27 cellular contexts compared by ENCODE assay signal in genomic region chr7:79681454-79681853, GRCh38.
"Had no signal": no experiment of that assay in that cellular context is flagged by ENCODE, and none has a peak within 500 bp of the region (broad histone marks: within the 10 kb centered on the region; RNA-seq: fewer than 3 reads in every experiment).

No MANE protein-coding gene starts in this region.

- H3K4me1 ChIP-seq: ascending aorta, breast epithelium, esophagus muscularis mucosa, heart left ventricle had no signal

- H3K4me1 Mint-ChIP-seq: activated CD4-positive, alpha-beta memory T cell treated with anti-CD3 and anti-CD28 coated beads, Interleukin-2, amount 10 ng/mL, durations not matched to agents 7 days and 5 days; activated CD4-positive, alpha-beta T cell treated with anti-CD3 and anti-CD28 coated beads for 36 hours; activated CD4-positive, alpha-beta T cell treated with anti-CD3 and anti-CD28 coated beads, Interleukin-2, amount 10 ng/mL, durations not matched to agents 24 days and 14 days; activated naive CD4-positive, alpha-beta T cell treated with anti-CD3 and anti-CD28 coated beads, Interleukin-2, amount 10 ng/mL, durations not matched to agents 7 days and 5 days; activated naive CD8-positive, alpha-beta T cell treated with anti-CD3 and anti-CD28 coated beads, Interleukin-2, amount 10 ng/mL, durations not matched to agents 7 days and 5 days; brain; central memory CD8-positive, alpha-beta T cell had no signal

- H3K27me3 ChIP-seq: ascending aorta, breast epithelium, esophagus muscularis mucosa, heart left ventricle had no signal

- H3K36me3 ChIP-seq: ascending aorta, breast epithelium, esophagus muscularis mucosa, heart left ventricle had no signal

- DNase-seq: activated CD4-positive, alpha-beta memory T cell treated with anti-CD3 and anti-CD28 coated beads, Interleukin-2, amount 10 ng/mL, durations not matched to agents 7 days and 5 days; activated CD4-positive, alpha-beta T cell treated with anti-CD3 and anti-CD28 coated beads for 36 hours; activated CD4-positive, alpha-beta T cell treated with anti-CD3 and anti-CD28 coated beads, Interleukin-2, amount 10 ng/mL, durations not matched to agents 24 days and 14 days; activated CD4-positive, alpha-beta T cell treated with anti-CD3 and anti-CD28 coated beads, Interleukin-2, amount 50 U/mL, for 4 hours; activated CD4-positive, CD25-positive, alpha-beta regulatory T cell; activated CD4-positive, CD25-positive, alpha-beta regulatory T cell treated with anti-CD3 and anti-CD28 coated beads, Interleukin-2, amount 50 U/mL, for 72 hours; activated CD8-positive, alpha-beta memory T cell treated with anti-CD3 and anti-CD28 coated beads, Interleukin-2, amount 50 U/mL, for 48 hours; activated gamma-delta T cell; activated naive CD4-positive, alpha-beta T cell; activated naive CD4-positive, alpha-beta T cell treated with anti-CD3 and anti-CD28 coated beads, Interleukin-2, amount 10 ng/mL, durations not matched to agents 7 days and 5 days; activated naive CD8-positive, alpha-beta T cell treated with anti-CD3 and anti-CD28 coated beads, Interleukin-2, amount 10 ng/mL, durations not matched to agents 7 days and 5 days; activated T-cell treated with anti-CD3 and anti-CD28 coated beads for 4 hours; activated T-cell treated with anti-CD3 and anti-CD28 coated beads, Interleukin-2, amount 50 U/mL, for 24 hours; activated T-cell treated with anti-CD3 and anti-CD28 coated beads, Interleukin-2, amount 50 U/mL, for 72 hours; cortex of kidney; dermis blood vessel endothelial cell; effector CD4-positive, alpha-beta T cell; effector memory CD8-positive, alpha-beta T cell; erythroblast; heart left ventricle; T-helper 2 cell had no signal

- H3K27me3 Mint-ChIP-seq: activated CD4-positive, alpha-beta memory T cell treated with anti-CD3 and anti-CD28 coated beads, Interleukin-2, amount 10 ng/mL, durations not matched to agents 7 days and 5 days; activated CD4-positive, alpha-beta T cell treated with anti-CD3 and anti-CD28 coated beads for 36 hours; activated CD4-positive, alpha-beta T cell treated with anti-CD3 and anti-CD28 coated beads, Interleukin-2, amount 10 ng/mL, durations not matched to agents 24 days and 14 days; activated naive CD4-positive, alpha-beta T cell treated with anti-CD3 and anti-CD28 coated beads, Interleukin-2, amount 10 ng/mL, durations not matched to agents 7 days and 5 days; activated naive CD8-positive, alpha-beta T cell treated with anti-CD3 and anti-CD28 coated beads, Interleukin-2, amount 10 ng/mL, durations not matched to agents 7 days and 5 days; activated T-cell treated with anti-CD3 and anti-CD28 coated beads, Interleukin-2, amount 50 U/mL, for 24 hours; central memory CD8-positive, alpha-beta T cell; effector memory CD8-positive, alpha-beta T cell had no signal

- ATAC-seq: activated CD4-positive, alpha-beta T cell treated with anti-CD3 and anti-CD28 coated beads for 36 hours; activated naive CD4-positive, alpha-beta T cell treated with anti-CD3 and anti-CD28 coated beads, Interleukin-2, amount 50 U/mL, for 72 hours; activated T-cell treated with anti-CD3 and anti-CD28 coated beads, Interleukin-2, amount 50 U/mL, for 72 hours; effector memory CD8-positive, alpha-beta T cell; heart left ventricle had no signal

- H3K4me3 Mint-ChIP-seq: activated CD4-positive, alpha-beta memory T cell treated with anti-CD3 and anti-CD28 coated beads, Interleukin-2, amount 10 ng/mL, durations not matched to agents 7 days and 5 days; activated CD4-positive, alpha-beta T cell treated with anti-CD3 and anti-CD28 coated beads for 36 hours; activated CD4-positive, alpha-beta T cell treated with anti-CD3 and anti-CD28 coated beads, Interleukin-2, amount 10 ng/mL, durations not matched to agents 24 days and 14 days; activated naive CD4-positive, alpha-beta T cell treated with anti-CD3 and anti-CD28 coated beads, Interleukin-2, amount 10 ng/mL, durations not matched to agents 7 days and 5 days; activated naive CD8-positive, alpha-beta T cell treated with anti-CD3 and anti-CD28 coated beads, Interleukin-2, amount 10 ng/mL, durations not matched to agents 7 days and 5 days; activated T-cell treated with anti-CD3 and anti-CD28 coated beads, Interleukin-2, amount 50 U/mL, for 24 hours; activated T-cell treated with anti-CD3 and anti-CD28 coated beads, Interleukin-2, amount 50 U/mL, for 72 hours; brain; central memory CD8-positive, alpha-beta T cell; effector memory CD8-positive, alpha-beta T cell had no signal

- H3K4me3 ChIP-seq: ascending aorta, breast epithelium, esophagus muscularis mucosa, heart left ventricle had no signal

- H3K36me3 Mint-ChIP-seq: activated naive CD4-positive, alpha-beta T cell treated with anti-CD3 and anti-CD28 coated beads, Interleukin-2, amount 10 ng/mL, durations not matched to agents 7 days and 5 days; activated naive CD4-positive, alpha-beta T cell treated with anti-CD3 and anti-CD28 coated beads, Interleukin-2, amount 50 U/mL, for 72 hours; activated naive CD8-positive, alpha-beta T cell treated with anti-CD3 and anti-CD28 coated beads, Interleukin-2, amount 10 ng/mL, durations not matched to agents 7 days and 5 days; brain had no signal

- H3K27ac Mint-ChIP-seq: activated CD4-positive, alpha-beta memory T cell treated with anti-CD3 and anti-CD28 coated beads, Interleukin-2, amount 10 ng/mL, durations not matched to agents 7 days and 5 days; activated CD4-positive, alpha-beta T cell treated with anti-CD3 and anti-CD28 coated beads for 36 hours; activated CD4-positive, alpha-beta T cell treated with anti-CD3 and anti-CD28 coated beads, Interleukin-2, amount 10 ng/mL, durations not matched to agents 24 days and 14 days; activated naive CD4-positive, alpha-beta T cell treated with anti-CD3 and anti-CD28 coated beads, Interleukin-2, amount 10 ng/mL, durations not matched to agents 7 days and 5 days; activated naive CD4-positive, alpha-beta T cell treated with anti-CD3 and anti-CD28 coated beads, Interleukin-2, amount 50 U/mL, for 72 hours; activated naive CD8-positive, alpha-beta T cell treated with anti-CD3 and anti-CD28 coated beads, Interleukin-2, amount 10 ng/mL, durations not matched to agents 7 days and 5 days; activated T-cell treated with anti-CD3 and anti-CD28 coated beads, Interleukin-2, amount 50 U/mL, for 24 hours; activated T-cell treated with anti-CD3 and anti-CD28 coated beads, Interleukin-2, amount 50 U/mL, for 72 hours; brain; effector memory CD8-positive, alpha-beta T cell had no signal

- H3K27ac ChIP-seq: ascending aorta, breast epithelium, esophagus muscularis mucosa, heart left ventricle had no signal

- H3K9me3 Mint-ChIP-seq: activated CD4-positive, alpha-beta T cell treated with anti-CD3 and anti-CD28 coated beads, Interleukin-2, amount 10 ng/mL, durations not matched to agents 24 days and 14 days; activated naive CD4-positive, alpha-beta T cell treated with anti-CD3 and anti-CD28 coated beads, Interleukin-2, amount 10 ng/mL, durations not matched to agents 7 days and 5 days; activated naive CD8-positive, alpha-beta T cell treated with anti-CD3 and anti-CD28 coated beads, Interleukin-2, amount 10 ng/mL, durations not matched to agents 7 days and 5 days; brain had no signal
